Comparison of ENCODE assay signal across 8 cellular contexts in genomic region chr14:50230601-50231474, GRCh38. TPM values are rescaled to one million over a fixed set of nuclear protein-coding genes. Genes with fewer than 3 reads are reported as not detected.
DNase-seq lines count a peak whose midpoint lies in the region; ATAC-seq and TF ChIP-seq lines count a peak whose summit lies in the region.

No MANE protein-coding gene starts in this region.

- peak; percentile 46 for DNase-seq in NK-92 treated with Interleukin-12 subunit alpha and Interleukin-12 subunit beta, amount 100 ng/mL, for 24 hours (lab: John Stamatoyannopoulos, UW)
- no peak for DNase-seq in NK-92 (lab: John Stamatoyannopoulos, UW; ENCODE audit: unreplicated experiment)
- peak; percentile 59 for DNase-seq in NCI-H146 treated with DMSO at 0.1 percent for 48 hours (lab: John Stamatoyannopoulos, UW; ENCODE audit: unreplicated experiment)
- DNase-seq in activated CD4-positive, alpha-beta memory T cell treated with anti-CD3 and anti-CD28 coated beads for 36 hours = peak; percentile 67
- peak; percentile 42 for DNase-seq in lung (ENCODE audit: low spot score)
- DNase-seq in stimulated activated CD8-positive, alpha-beta memory T cell treated with anti-CD3 and anti-CD28 coated beads, Interleukin-15, amount 100 ng/mL, for 24 hours (ENCODE audit: low read depth) = peak; percentile 6

- no peaks in the 10 kb centered on the region for H3K27me3 Mint-ChIP-seq in activated CD4-positive, alpha-beta memory T cell treated with anti-CD3 and anti-CD28 coated beads for 36 hours

- peak overlapping the region; percentile 91 for H3K27ac ChIP-seq in ectodermal cell (ENCODE audit: insufficient read depth, low read depth, low read length, poor library complexity, severe bottlenecking)
- H3K27ac ChIP-seq in lung (ENCODE audit: low read depth in 1 of 2, low read length in 1 of 2) = peak overlapping the region; percentile 99 to 100

- H3K9me3 ChIP-seq in ectodermal cell (ENCODE audit: control insufficient read depth, low read length) (peaks cover 4% of the 10 kb centered on the region), lung (ENCODE audit: control insufficient read depth in 2 of 2, insufficient read depth in 1 of 2, low read length in 1 of 2) (no peaks in the 10 kb centered on the region)

- intact Hi-C loops in activated CD4-positive, alpha-beta memory T cell treated with anti-CD3 and anti-CD28 coated beads for 36 hours (cut with micrococcal nuclease) = loop anchor here (1.0 to 10.0 kb wide), 16 partner anchors 77 to 1616 kb away; partner anchors contain the start of genes ARF6, DMAC2L, DNAAF2 and KLHDC2

- H3K27ac Mint-ChIP-seq in activated CD4-positive, alpha-beta memory T cell treated with anti-CD3 and anti-CD28 coated beads for 36 hours = peak overlapping the region; percentile 85

- POLR2A ChIA-PET in activated CD4-positive, alpha-beta memory T cell treated with anti-CD3 and anti-CD28 coated beads for 36 hours (lab: Charles Lee) = interaction anchor here (0.6 to 1.2 kb wide), 3 partner anchors 232 to 598 kb away, joined by 3 to 4 read pairs (median 4); partner anchors contain the start of gene KLHDC2

- H3K4me3 Mint-ChIP-seq in activated CD4-positive, alpha-beta memory T cell treated with anti-CD3 and anti-CD28 coated beads for 36 hours = peak overlapping the region; percentile 78

- peak; percentile 30 for ATAC-seq in HG02884 (IDR thresholded peaks at IDR 0.05; ENCODE audit: unreplicated experiment)
- ATAC-seq in lung (ENCODE audit: insufficient read depth, low FRiP score) = peak; percentile 10

- H3K4me1 ChIP-seq in ectodermal cell (ENCODE audit: control insufficient read depth, insufficient read depth, low read length) = peaks cover 6% of the 10 kb centered on the region
- peaks cover 5 to 31% of the 10 kb centered on the region in 2 donors for H3K4me1 ChIP-seq in lung (ENCODE audit: control insufficient read depth in 2 of 2, insufficient read depth in 2 of 2, low read length in 2 of 2)

- 0 to 1% methylated on average over 64 to 66 of the region's 66 CpGs for WGBS in ectodermal cell, 2 experiments
- 0% methylated on average over 64 to 66 of the region's 66 CpGs for WGBS in lung, 2 donors

- H3K36me3 Mint-ChIP-seq in activated CD4-positive, alpha-beta memory T cell treated with anti-CD3 and anti-CD28 coated beads for 36 hours = peaks cover 12% of the 10 kb centered on the region

- H3K27me3 ChIP-seq in ectodermal cell (ENCODE audit: control insufficient read depth, insufficient read depth, low read length, poor library complexity, severe bottlenecking) (peaks cover 6% of the 10 kb centered on the region), lung (ENCODE audit: control insufficient read depth, insufficient read depth) (no peaks in the 10 kb centered on the region)

- peaks cover 12% of the 10 kb centered on the region for H3K9me3 Mint-ChIP-seq in activated CD4-positive, alpha-beta memory T cell treated with anti-CD3 and anti-CD28 coated beads for 36 hours

- H3K4me3 ChIP-seq in ectodermal cell (ENCODE audit: insufficient read depth, low read depth, low read length) (peak overlapping the region; percentile 61), lung (peak overlapping the region; percentile 78)

- CTCF ChIA-PET in activated CD4-positive, alpha-beta memory T cell treated with anti-CD3 and anti-CD28 coated beads for 36 hours (lab: Charles Lee) = interaction anchor here (1.0 to 1.2 kb wide), 2 partner anchors 82 to 378 kb away, joined by 3 read pairs; partner anchors contain the start of gene NEMF

- TF ChIP-seq CTCF in lung (IDR thresholded peaks at IDR 0.05; ENCODE audit: control extremely low read depth, extremely low read depth) = no peak

- H3K36me3 ChIP-seq in ectodermal cell (ENCODE audit: control insufficient read depth, insufficient read depth, low read length) = no peaks in the 10 kb centered on the region
- H3K36me3 ChIP-seq in lung (ENCODE audit: control insufficient read depth in 2 of 2, insufficient read depth in 2 of 2, low read length in 2 of 2) = no peaks in the 10 kb centered on the region

- peaks cover 48% of the 10 kb centered on the region for H3K4me1 Mint-ChIP-seq in activated CD4-positive, alpha-beta memory T cell treated with anti-CD3 and anti-CD28 coated beads for 36 hours (ENCODE audit: low read depth)

RNA-seq across cellular contexts. Expression of gene SOS2, which starts 0.5 kb away (rescaled TPM):
- 10 to 100 TPM; 19.6 to 20.9 TPM for total RNA-seq in activated CD4-positive, alpha-beta memory T cell treated with anti-CD3 and anti-CD28 coated beads for 36 hours
- 15.1 TPM for polyA plus RNA-seq in ectodermal cell (2013, experiment 1 of 4)
- polyA plus RNA-seq in ectodermal cell (2013, experiment 2 of 4) = 15.3 TPM
- 14.5 TPM for polyA plus RNA-seq in ectodermal cell (2013, experiment 3 of 4)
- polyA plus RNA-seq in ectodermal cell (2013, experiment 4 of 4) = 15.4 TPM
- total RNA-seq in lung = 10 to 100 TPM; 25.3 to 57.1 TPM
- 10 to 100 TPM in 1 of 2 donors, 1 to 10 TPM in 1; 6.8 to 13.0 TPM for polyA plus RNA-seq in lung
